26 cellular contexts compared by ENCODE assay signal in the genomic region with DNA sequence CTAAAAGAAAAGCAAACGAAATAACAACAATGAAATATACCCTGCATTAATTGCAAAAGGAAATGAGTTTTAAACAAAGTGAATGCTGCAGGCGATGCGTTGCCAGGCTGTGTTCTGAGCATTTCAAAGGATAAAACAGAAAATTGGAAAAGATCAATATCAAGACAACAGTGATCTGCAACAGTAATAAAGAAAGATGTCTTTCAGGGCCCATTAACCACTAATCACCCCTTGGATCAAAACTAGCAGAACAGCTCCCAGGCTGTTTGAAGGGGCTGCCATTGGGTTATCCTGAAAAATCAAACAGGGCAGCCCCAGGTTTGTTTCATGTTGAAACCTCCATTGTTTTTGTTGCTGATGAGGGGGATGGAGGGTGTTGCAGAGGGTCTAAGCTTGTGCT.
"Had no signal": no experiment of that assay in that cellular context is flagged by ENCODE, and none has a peak within 500 bp of the region (broad histone marks: within the 10 kb centered on the region; RNA-seq: fewer than 3 reads in every experiment).

No MANE protein-coding gene starts in this region.

- H3K4me1 Mint-ChIP-seq: immature natural killer cell; naive B cell; stimulated activated effector memory CD8-positive, alpha-beta T cell treated with anti-CD3 and anti-CD28 coated beads, Interleukin-12 subunit alpha, Interleukin-12 subunit beta, amount 100 ng/mL, for 72 hours had no signal

- H3K4me3 ChIP-seq: esophagus squamous epithelium, lower lobe of right lung, prostate gland, right atrium auricular region, sigmoid colon, testis, tibial artery, upper lobe of left lung had no signal

- H3K27ac Mint-ChIP-seq: effector memory CD8-positive, alpha-beta T cell; immature natural killer cell; naive B cell; natural killer cell treated with Interleukin-12 subunit alpha and Interleukin-12 subunit beta and Interleukin-15 and Interleukin-18, amount 100 ng/mL, for 72 hours; stimulated activated effector memory CD8-positive, alpha-beta T cell treated with anti-CD3 and anti-CD28 coated beads, Interleukin-12 subunit alpha, Interleukin-12 subunit beta, amount 100 ng/mL, for 72 hours had no signal

- H3K4me1 ChIP-seq: esophagus squamous epithelium, lower lobe of right lung, prostate gland, right atrium auricular region, sigmoid colon, testis, tibial artery, upper lobe of left lung had no signal

- H3K27me3 ChIP-seq: esophagus squamous epithelium, right atrium auricular region, sigmoid colon, testis, tibial artery, upper lobe of left lung had no signal

- H3K4me3 Mint-ChIP-seq: effector memory CD8-positive, alpha-beta T cell; immature natural killer cell; naive B cell; natural killer cell treated with Interleukin-12 subunit alpha and Interleukin-12 subunit beta and Interleukin-15 and Interleukin-18, amount 100 ng/mL, for 72 hours; stimulated activated effector memory CD8-positive, alpha-beta T cell treated with anti-CD3 and anti-CD28 coated beads, Interleukin-12 subunit alpha, Interleukin-12 subunit beta, amount 100 ng/mL, for 72 hours had no signal

- H3K36me3 Mint-ChIP-seq: immature natural killer cell; natural killer cell treated with Interleukin-12 subunit alpha and Interleukin-12 subunit beta and Interleukin-15 and Interleukin-18, amount 100 ng/mL, for 72 hours; stimulated activated effector memory CD8-positive, alpha-beta T cell treated with anti-CD3 and anti-CD28 coated beads, Interleukin-12 subunit alpha, Interleukin-12 subunit beta, amount 100 ng/mL, for 72 hours had no signal

- DNase-seq: cortex of kidney; effector memory CD8-positive, alpha-beta T cell; erythroblast; esophagus squamous epithelium; foreskin melanocyte; hypothalamus; immature natural killer cell; islet precursor cell; kidney glomerular epithelial cell; left colon; left ventricle myocardium superior; lower lobe of right lung; naive B cell; nucleus accumbens; sigmoid colon; stimulated activated CD4-positive, alpha-beta T cell treated with anti-CD3 and anti-CD28 coated beads, Interleukin-2, amount 100 ng/mL, for 24 hours; stimulated activated CD4-positive, alpha-beta T cell treated with anti-CD3 and anti-CD28 coated beads, Interleukin-4, amount 100 ng/mL, for 24 hours; stimulated activated naive CD8-positive, alpha-beta T cell treated with anti-CD3 and anti-CD28 coated beads, Interleukin-15, Interleukin-2, amounts not matched to agents 100 U/mL and 50 U/mL, for 24 hours; substantia nigra; testis; tibial artery; upper lobe of left lung had no signal

- ATAC-seq: effector memory CD8-positive, alpha-beta T cell; left colon; left ventricle myocardium superior; lower lobe of right lung; natural killer cell treated with Interleukin-12 subunit alpha and Interleukin-12 subunit beta and Interleukin-15 and Interleukin-18, amount 100 ng/mL, for 72 hours; stimulated activated effector memory CD8-positive, alpha-beta T cell treated with anti-CD3 and anti-CD28 coated beads, Interleukin-12 subunit alpha, Interleukin-12 subunit beta, amount 100 ng/mL, for 72 hours; stimulated activated naive CD8-positive, alpha-beta T cell treated with anti-CD3 and anti-CD28 coated beads, Interleukin-15, Interleukin-2, amounts not matched to agents 100 U/mL and 50 U/mL, for 24 hours had no signal

- H3K9me3 ChIP-seq: esophagus squamous epithelium, lower lobe of right lung, prostate gland, right atrium auricular region, sigmoid colon, testis, tibial artery, upper lobe of left lung had no signal

- H3K27ac ChIP-seq: esophagus squamous epithelium, lower lobe of right lung, prostate gland, right atrium auricular region, sigmoid colon, testis, tibial artery, upper lobe of left lung had no signal

- H3K36me3 ChIP-seq: esophagus squamous epithelium, lower lobe of right lung, prostate gland, right atrium auricular region, sigmoid colon, tibial artery, upper lobe of left lung had no signal
